ENCODE assay signal across 2 cellular contexts in genomic region chr19:12797141-12797587, GRCh38.
TF ChIP-seq lines count a peak whose summit lies in the region.

No MANE protein-coding gene starts in this region.

TF ChIP-seq in HCT116, 20 proteins besides CTCF, POLR2A, EP300 and RAD21:
- TF ChIP-seq CEBPB (IDR thresholded peaks at IDR 0.05; ENCODE audit: low read depth) (no peak), JUND (IDR thresholded peaks at IDR 0.05) (no peak), ZBTB33 (IDR thresholded peaks at IDR 0.05; ENCODE audit: extremely low read depth, insufficient replicate concordance, low read length) (no peak), SP1 (IDR thresholded peaks at IDR 0.05; ENCODE audit: low read depth) (no peak), ZFX (IDR thresholded peaks at IDR 0.05) (no peak), MAX (IDR thresholded peaks at IDR 0.05) (no peak), ZNF274 (IDR thresholded peaks at IDR 0.05; ENCODE audit: low read depth, low read length) (no peak), YY1 (IDR thresholded peaks at IDR 0.05; ENCODE audit: extremely low read depth, insufficient replicate concordance, low read depth, low read length) (no peak)

TF ChIP-seq in K562, 482 proteins besides CTCF, POLR2A, EP300 and RAD21:
- TF ChIP-seq ZNF121 (CRISPR knock-in tag; conservative IDR thresholded peaks at IDR 0.05) (peak; percentile 74), ZNF75A (CRISPR knock-in tag; IDR thresholded peaks at IDR 0.05) (no peak), HSF4 (CRISPR knock-in tag; IDR thresholded peaks at IDR 0.05; ENCODE audit: borderline replicate concordance) (no peak), BCOR (IDR thresholded peaks at IDR 0.05) (peak; percentile 52; the same call in 1 of the 2 replicates), PHF21A (IDR thresholded peaks at IDR 0.05; ENCODE audit: borderline replicate concordance, low read depth) (no peak), SMARCC2 (IDR thresholded peaks at IDR 0.05; ENCODE audit: low read depth) (no peak)
